Comparison of ENCODE assay signal across 25 cellular contexts in genomic region chr12:45928309-45928708, GRCh38.
DNase-seq lines count a peak whose midpoint lies in the region; ATAC-seq and TF ChIP-seq lines count a peak whose summit lies in the region.
"Had no signal": no experiment of that assay in that cellular context is flagged by ENCODE, and none has a peak within 500 bp of the region (broad histone marks: within the 10 kb centered on the region; RNA-seq: fewer than 3 reads in every experiment).

No MANE protein-coding gene starts in this region.

- H3K9me3 ChIP-seq in RWPE2 (ENCODE audit: severe bottlenecking) = no peaks in the 10 kb centered on the region
- H3K9me3 ChIP-seq: BLaER1 treated with 17β-estradiol and CSF1 and Interleukin-3, amounts not matched to agents 10 nM and 100 nM; heart right ventricle; right lobe of liver; SK-N-SH had no signal

- H3K9me3 Mint-ChIP-seq in activated T-cell treated with anti-CD3 and anti-CD28 coated beads, Interleukin-2, amount 50 U/mL, for 24 hours = no peaks in the 10 kb centered on the region
- H3K9me3 Mint-ChIP-seq in activated naive CD8-positive, alpha-beta T cell treated with anti-CD3 and anti-CD28 coated beads, Interleukin-2, amount 50 U/mL, for 24 hours = no peaks in the 10 kb centered on the region
- no peaks in the 10 kb centered on the region for H3K9me3 Mint-ChIP-seq in stimulated activated memory B cell treated with anti-CD40 and anti-IgM and Interleukin-4, amounts not matched to agents 10 μg/mL and 1 μg/mL and 100 μg/mL, for 72 hours
- H3K9me3 Mint-ChIP-seq: type B pancreatic cell had no signal

- H3K27me3 Mint-ChIP-seq in activated T-cell treated with anti-CD3 and anti-CD28 coated beads, Interleukin-2, amount 50 U/mL, for 24 hours = no peaks in the 10 kb centered on the region
- no peaks in the 10 kb centered on the region for H3K27me3 Mint-ChIP-seq in activated naive CD8-positive, alpha-beta T cell treated with anti-CD3 and anti-CD28 coated beads, Interleukin-2, amount 50 U/mL, for 24 hours
- H3K27me3 Mint-ChIP-seq in stimulated activated memory B cell treated with anti-CD40 and anti-IgM and Interleukin-4, amounts not matched to agents 10 μg/mL and 1 μg/mL and 100 μg/mL, for 72 hours = no peaks in the 10 kb centered on the region
- H3K27me3 Mint-ChIP-seq: type B pancreatic cell had no signal

- TF ChIP-seq CTCF in RWPE2 (IDR thresholded peaks at IDR 0.05; ENCODE audit: poor library complexity, severe bottlenecking) = no peak

- no peak for DNase-seq in activated T-cell treated with anti-CD3 and anti-CD28 coated beads, Interleukin-2, amount 50 U/mL, for 24 hours
- DNase-seq in activated T-cell treated with anti-CD3 and anti-CD28 coated beads for 4 hours (no peak), RWPE2 (ENCODE audit: low spot score) (no peak), NCI-H2171 (lab: John Stamatoyannopoulos, UW) (no peak), KG1 (lab: John Stamatoyannopoulos, UW) (no peak)
- DNase-seq in activated naive CD8-positive, alpha-beta T cell treated with anti-CD3 and anti-CD28 coated beads, Interleukin-2, amount 50 U/mL, for 24 hours = no peak
- DNase-seq: ACHN; activated naive CD4-positive, alpha-beta T cell; EL; erythroblast; foreskin fibroblast; HCEC 1CT; heart right ventricle; midbrain; NCI-H1436; NCI-H510A treated with DMSO at 0.1 percent for 48 hours; right lobe of liver; RPMI8226; SK-N-SH had no signal

- H3K36me3 ChIP-seq in RWPE2 (ENCODE audit: low read depth) = peaks cover 91% of the 10 kb centered on the region

- peaks cover 7% of the 10 kb centered on the region for H3K4me1 ChIP-seq in RWPE2 (ENCODE audit: insufficient read depth, poor library complexity, severe bottlenecking)
- H3K4me1 ChIP-seq: BLaER1 treated with 17β-estradiol and CSF1 and Interleukin-3, amounts not matched to agents 10 nM and 100 nM; right lobe of liver had no signal

- peaks cover 1% of the 10 kb centered on the region for H3K4me1 Mint-ChIP-seq in activated T-cell treated with anti-CD3 and anti-CD28 coated beads, Interleukin-2, amount 50 U/mL, for 24 hours (ENCODE audit: low read depth)
- no peaks in the 10 kb centered on the region for H3K4me1 Mint-ChIP-seq in activated naive CD8-positive, alpha-beta T cell treated with anti-CD3 and anti-CD28 coated beads, Interleukin-2, amount 50 U/mL, for 24 hours
- H3K4me1 Mint-ChIP-seq in stimulated activated memory B cell treated with anti-CD40 and anti-IgM and Interleukin-4, amounts not matched to agents 10 μg/mL and 1 μg/mL and 100 μg/mL, for 72 hours = no peaks in the 10 kb centered on the region

- no peaks in the 10 kb centered on the region for H3K27me3 ChIP-seq in RWPE2 (ENCODE audit: insufficient read depth, poor library complexity, severe bottlenecking)
- H3K27me3 ChIP-seq: BLaER1 treated with 17β-estradiol and CSF1 and Interleukin-3, amounts not matched to agents 10 nM and 100 nM; heart right ventricle; right lobe of liver had no signal

- ATAC-seq in RWPE2 (ENCODE audit: low read depth) = peak; percentile 71
- no peak for ATAC-seq in activated naive CD8-positive, alpha-beta T cell treated with anti-CD3 and anti-CD28 coated beads, Interleukin-2, amount 50 U/mL, for 24 hours
- no peak for ATAC-seq in stimulated activated memory B cell treated with anti-CD40 and anti-IgM and Interleukin-4, amounts not matched to agents 10 μg/mL and 1 μg/mL and 100 μg/mL, for 72 hours
- ATAC-seq in GM18502 (IDR thresholded peaks at IDR 0.05; ENCODE audit: poor library complexity, unreplicated experiment) = no peak
- ATAC-seq: heart right ventricle, K562, left lobe of liver, right lobe of liver had no signal

- no peak overlapping the region for H3K4me3 ChIP-seq in RWPE2 (ENCODE audit: severe bottlenecking)
- H3K4me3 ChIP-seq: BLaER1 treated with 17β-estradiol and CSF1 and Interleukin-3, amounts not matched to agents 10 nM and 100 nM; heart right ventricle; K562; right lobe of liver had no signal

- no peak overlapping the region for H3K4me3 Mint-ChIP-seq in activated T-cell treated with anti-CD3 and anti-CD28 coated beads, Interleukin-2, amount 50 U/mL, for 24 hours
- H3K4me3 Mint-ChIP-seq in activated naive CD8-positive, alpha-beta T cell treated with anti-CD3 and anti-CD28 coated beads, Interleukin-2, amount 50 U/mL, for 24 hours = no peak overlapping the region
- H3K4me3 Mint-ChIP-seq in stimulated activated memory B cell treated with anti-CD40 and anti-IgM and Interleukin-4, amounts not matched to agents 10 μg/mL and 1 μg/mL and 100 μg/mL, for 72 hours = no peak overlapping the region
- H3K4me3 Mint-ChIP-seq: type B pancreatic cell had no signal

- H3K36me3 Mint-ChIP-seq in activated T-cell treated with anti-CD3 and anti-CD28 coated beads, Interleukin-2, amount 50 U/mL, for 24 hours (ENCODE audit: low read depth) = peaks cover 88% of the 10 kb centered on the region
- H3K36me3 Mint-ChIP-seq in activated naive CD8-positive, alpha-beta T cell treated with anti-CD3 and anti-CD28 coated beads, Interleukin-2, amount 50 U/mL, for 24 hours (ENCODE audit: low read depth) = peaks cover 54% of the 10 kb centered on the region
- H3K36me3 Mint-ChIP-seq in stimulated activated memory B cell treated with anti-CD40 and anti-IgM and Interleukin-4, amounts not matched to agents 10 μg/mL and 1 μg/mL and 100 μg/mL, for 72 hours = peaks cover 52% of the 10 kb centered on the region

- no peak overlapping the region for H3K27ac ChIP-seq in RWPE2 (ENCODE audit: poor library complexity, severe bottlenecking)
- H3K27ac ChIP-seq: BLaER1 treated with 17β-estradiol and CSF1 and Interleukin-3, amounts not matched to agents 10 nM and 100 nM; heart right ventricle; right lobe of liver had no signal

- peak overlapping the region; percentile 51 for H3K27ac Mint-ChIP-seq in activated T-cell treated with anti-CD3 and anti-CD28 coated beads, Interleukin-2, amount 50 U/mL, for 24 hours
- peak overlapping the region; percentile 68 for H3K27ac Mint-ChIP-seq in activated naive CD8-positive, alpha-beta T cell treated with anti-CD3 and anti-CD28 coated beads, Interleukin-2, amount 50 U/mL, for 24 hours
- peak overlapping the region; percentile 55 for H3K27ac Mint-ChIP-seq in stimulated activated memory B cell treated with anti-CD40 and anti-IgM and Interleukin-4, amounts not matched to agents 10 μg/mL and 1 μg/mL and 100 μg/mL, for 72 hours
- H3K27ac Mint-ChIP-seq: type B pancreatic cell had no signal
